Comparison of ENCODE assay signal across 8 cellular contexts in the genomic region with DNA sequence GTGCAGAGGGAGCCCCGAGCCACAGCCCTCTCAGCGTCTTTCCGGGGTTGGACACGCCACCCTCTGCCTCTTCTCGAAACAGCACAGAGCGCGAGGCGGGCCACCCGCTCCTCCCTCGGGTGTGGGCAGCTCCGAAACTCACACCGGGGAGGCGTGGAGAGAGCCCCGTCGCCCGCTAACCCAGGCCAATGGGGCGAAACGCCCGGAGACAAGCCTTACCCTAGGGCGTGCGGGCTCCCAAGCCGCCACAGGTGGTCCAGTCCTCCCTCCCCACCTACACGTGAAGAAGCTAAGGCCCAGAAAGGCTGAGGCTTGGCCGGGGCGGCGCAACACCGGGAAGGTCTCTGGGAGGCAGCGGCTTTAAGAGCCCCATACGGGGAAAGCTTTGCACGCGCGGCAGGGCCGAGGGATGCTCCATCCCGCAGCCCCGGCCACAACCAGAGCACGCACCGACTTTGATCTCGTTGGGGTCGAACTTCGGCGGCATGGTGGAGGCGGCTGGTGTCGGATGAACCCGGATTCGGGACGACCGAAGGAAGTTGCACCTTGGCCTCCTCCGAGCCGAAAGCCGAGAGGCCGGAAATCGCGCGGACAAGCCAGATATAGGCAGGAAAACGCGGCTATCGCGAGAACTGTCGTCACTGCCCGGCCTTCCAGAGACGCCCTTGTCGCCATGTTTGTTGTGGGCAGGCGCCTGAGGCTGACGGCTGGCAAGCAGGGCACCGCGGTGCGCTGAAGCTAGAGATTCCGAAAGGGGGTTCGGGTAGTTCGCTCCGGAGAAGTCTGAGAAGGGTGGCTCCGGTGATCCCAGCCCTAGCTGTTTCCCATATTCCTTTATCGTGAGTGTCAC. TPM values are rescaled to one million over a fixed set of nuclear protein-coding genes. Genes with fewer than 3 reads are reported as not detected.
DNase-seq lines count a peak whose midpoint lies in the region; ATAC-seq, FAIRE-seq and TF ChIP-seq lines count a peak whose summit lies in the region.

A gene (plus strand): TSS at position 680 of the 850 bp plus-strand sequence. CDS start 3,018 bp downstream, outside the sequence.
A gene (minus strand): TSS at position 576 of the 850 bp plus-strand sequence. CDS start 89 bp downstream, at position 487.

- H3K4me3 ChIP-seq in adrenal gland (peak within 1 kb of the TSS; percentile 63 to 81 (median 76)), heart left ventricle (peak within 1 kb of the TSS; percentile 64 to 93 (median 89))

- peak within 1 kb of the TSS; percentile 87 to 93 (median 93) for H3K27ac ChIP-seq in adrenal gland
- H3K27ac ChIP-seq in heart left ventricle = peak within 1 kb of the TSS; percentile 90 to 98 (median 95)

- no peak for TF ChIP-seq CTCF in adrenal gland (IDR thresholded peaks at IDR 0.05)
- TF ChIP-seq CTCF in heart left ventricle (IDR thresholded peaks at IDR 0.05) = peak in 3 of 12 donors; percentile 11 to 27 (median 24)
- no peak for TF ChIP-seq CTCF in type B pancreatic cell (conservative IDR thresholded peaks at IDR 0.05)

- peak within 1 kb of the TSS; percentile 96 for H3K4me3 Mint-ChIP-seq in type B pancreatic cell

- peak; percentile 100 for TF ChIP-seq POLR2A in GM12892 (IDR thresholded peaks at IDR 0.05; ENCODE audit: low read depth, low read length)
- TF ChIP-seq POLR2A in adrenal gland (IDR thresholded peaks at IDR 0.05) = peak; percentile 99 to 100
- peak; percentile 89 to 99 for TF ChIP-seq POLR2A in heart left ventricle (IDR thresholded peaks at IDR 0.05)

- peaks cover 3% of the 10 kb centered on the region for H3K27me3 Mint-ChIP-seq in type B pancreatic cell

- peak; percentile 69 for ATAC-seq in HG02852 (IDR thresholded peaks at IDR 0.05; ENCODE audit: unreplicated experiment)
- ATAC-seq in heart left ventricle = peak; percentile 75 to 87 (median 78)

- peaks cover 50% of the 10 kb centered on the region for H3K36me3 Mint-ChIP-seq in type B pancreatic cell

- WGBS in adrenal gland, 4 donors = 0 to 2% (median 2%) methylated on average over 3 to 73 of the region's 73 CpGs; no CpG with 5 or more reads in 1 of the 4 donors
- WGBS in heart left ventricle, 4 donors = 1 to 2% (median 1%) methylated on average over 24 to 73 of the region's 73 CpGs

- H3K36me3 ChIP-seq in adrenal gland (replicated peaks in 1 of 2) (peaks cover 0 to 54% of the 10 kb centered on the region in 2 donors), heart left ventricle (peaks cover 0 to 55% (median 47%) of the 10 kb centered on the region in 9 donors)

- DNase-seq in GM12892 (ENCODE audit: insufficient read length) = peak; percentile 87
- DNase-seq in NCI-H146 treated with DMSO at 0.1 percent for 48 hours (lab: John Stamatoyannopoulos, UW; ENCODE audit: unreplicated experiment) = peak; percentile 73
- peak; percentile 93 to 99 (median 96) for DNase-seq in T-helper 1 cell
- DNase-seq in adrenal gland = peak; percentile 96 to 99 (median 98)
- DNase-seq in heart left ventricle = peak; percentile 96 to 99 (median 97)
- peak; percentile 94 to 99 (median 97) for DNase-seq in posterior cingulate gyrus
- DNase-seq in type B pancreatic cell (ENCODE audit: extremely low spot score, unreplicated experiment) = peak; percentile 99

- H3K9me3 Mint-ChIP-seq in type B pancreatic cell = no peaks in the 10 kb centered on the region

- peak; percentile 95 for FAIRE-seq in GM12892 (lab: Jason Lieb, UNC)

- peaks cover 16 to 38% of the 10 kb centered on the region in 2 donors for H3K4me1 ChIP-seq in adrenal gland (replicated peaks in 1 of 2)
- peaks cover 7 to 58% (median 36%) of the 10 kb centered on the region in 12 donors for H3K4me1 ChIP-seq in heart left ventricle

- H3K9me3 ChIP-seq in adrenal gland (replicated peaks in 1 of 3) = no peaks in the 10 kb centered on the region
- H3K9me3 ChIP-seq in heart left ventricle = no peaks in the 10 kb centered on the region

- H3K27ac Mint-ChIP-seq in type B pancreatic cell = peak within 1 kb of the TSS; percentile 98

- intact Hi-C loops in adrenal gland (cut with DNase I) = no loop called here
- intact Hi-C loops in heart left ventricle (cut with DNase I) = loop anchor here in 4 of 10 donors (1.0 to 10.0 kb wide), 3 partner anchors 27 to 226 kb away; a partner anchor contains a TSS
- intact Hi-C loops in posterior cingulate gyrus (cut with DNase I) = loop anchor here (1.0 kb wide), 1 partner anchor 27 kb away; a partner anchor contains a TSS

- peaks cover 30% of the 10 kb centered on the region for H3K4me1 Mint-ChIP-seq in type B pancreatic cell (ENCODE audit: unreplicated experiment)

- H3K27me3 ChIP-seq in adrenal gland (no peaks in the 10 kb centered on the region), heart left ventricle (no peaks in the 10 kb centered on the region)

RNA-seq across cellular contexts. Expression of the first gene that starts in this region (rescaled TPM):
- 11.2 TPM for polyA plus RNA-seq in GM12892 (2012; ENCODE audit: missing spikeins)
- total RNA-seq in adrenal gland (10 to 100 TPM; 18.3 to 31.0 (median 29.3) TPM), heart left ventricle (10 to 100 TPM; 21.9 to 42.2 (median 31.6) TPM), type B pancreatic cell (ENCODE audit: low replicate concordance) (16.0 and 20.6 TPM in 2 replicates)
- polyA plus RNA-seq in adrenal gland (10 to 100 TPM in 2 of 3 donors, 1 to 10 TPM in 1; 6.8 to 74.8 (median 36.8) TPM), heart left ventricle (10 to 100 TPM; 22.2 to 38.0 TPM)

RNA-seq across cellular contexts. Expression of the second gene that starts in this region (rescaled TPM):
- polyA plus RNA-seq in GM12892 (2012; ENCODE audit: missing spikeins) = 4,522 TPM
- total RNA-seq in adrenal gland (1,000 to 10,000 TPM in 6 of 8 donors, 100 to 1,000 TPM in 2; 879 to 2,396 (median 1,368) TPM), heart left ventricle (100 to 1,000 TPM; 408 to 937 (median 547) TPM), type B pancreatic cell (ENCODE audit: low replicate concordance) (1,238 and 1,343 TPM in 2 replicates)
- polyA plus RNA-seq in adrenal gland (1,000 to 10,000 TPM; 1,610 to 4,212 (median 2,925) TPM), heart left ventricle (1,000 to 10,000 TPM; 1,225 to 1,523 TPM)

Comparison
In these comparisons a context has a peak if more than half of its experiments do, and no peak if none do; other contexts are left out.
1. Peak in every context shown above with its lines: DNase-seq, ATAC-seq, H3K4me3 ChIP-seq and H3K27ac ChIP-seq.